In the genomic region with DNA sequence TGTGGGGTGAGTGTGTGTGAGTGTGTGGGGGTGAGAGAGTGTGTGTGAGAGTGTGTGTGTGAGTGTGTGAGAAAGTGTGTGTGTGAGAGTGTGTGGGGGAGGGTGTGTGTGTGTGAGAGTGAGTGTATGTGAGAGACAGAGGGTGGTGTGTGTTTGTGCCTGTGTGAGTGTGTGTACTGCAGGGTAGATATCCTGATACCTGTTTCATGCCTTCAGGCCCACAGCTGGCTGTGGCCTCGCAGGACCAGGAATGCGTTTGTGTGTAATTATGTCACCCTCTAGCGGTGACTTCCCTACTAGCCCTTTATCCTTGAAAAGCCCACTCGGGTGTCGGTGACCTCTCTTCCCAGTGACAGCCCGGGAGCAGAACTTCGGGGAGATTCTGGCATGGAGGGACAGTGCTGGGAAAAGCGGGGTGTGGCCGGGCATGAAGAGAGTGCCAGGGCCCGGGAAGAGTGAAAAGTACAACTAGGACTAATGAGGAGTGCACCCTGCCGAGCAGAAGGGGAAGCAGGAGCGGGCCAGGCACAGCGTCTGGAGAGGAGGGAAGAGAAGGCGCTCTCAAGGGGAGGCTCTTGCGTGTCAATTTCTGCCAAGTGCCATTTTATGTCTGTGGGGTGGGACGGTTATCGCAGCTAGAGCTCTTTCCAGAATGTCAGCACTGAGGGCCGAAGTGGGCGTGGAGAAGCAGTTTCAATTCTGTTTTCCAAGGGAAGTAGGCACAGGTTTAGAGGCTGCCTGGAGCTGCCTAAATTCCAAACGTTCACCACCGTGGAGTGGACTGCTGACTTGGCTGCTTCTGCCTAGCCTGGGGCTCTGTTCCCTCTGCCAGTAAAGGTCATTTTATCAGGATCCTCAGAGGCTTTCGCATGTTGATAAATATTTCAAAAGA, we compare ENCODE assay signal across 8 cellular contexts. TPM values are rescaled to one million over a fixed set of nuclear protein-coding genes. Genes with fewer than 3 reads are reported as not detected.
DNase-seq lines count a peak whose midpoint lies in the region; ATAC-seq and TF ChIP-seq lines count a peak whose summit lies in the region.

No MANE protein-coding gene starts in this region.

- H3K4me3 ChIP-seq in neural progenitor cell = peak overlapping the region; percentile 36

- H3K36me3 ChIP-seq in neural progenitor cell = no peaks in the 10 kb centered on the region

- peaks cover 51% of the 10 kb centered on the region for H3K4me1 Mint-ChIP-seq in neural progenitor cell

- peak overlapping the region; percentile 85 for H3K4me2 ChIP-seq in neural progenitor cell

- H4K20me1 ChIP-seq in neural progenitor cell (ENCODE audit: low read depth) = peaks cover 72% of the 10 kb centered on the region

- peaks cover 31% of the 10 kb centered on the region for H3K4me1 ChIP-seq in neural progenitor cell

- H3K36me3 Mint-ChIP-seq in activated naive CD4-positive, alpha-beta T cell treated with anti-CD3 and anti-CD28 coated beads, Interleukin-2, amount 50 U/mL, for 72 hours = peaks cover 0 to 7% of the 10 kb centered on the region in 2 donors
- no peaks in the 10 kb centered on the region for H3K36me3 Mint-ChIP-seq in neural progenitor cell

- peak; percentile 81 for TF ChIP-seq CTCF in neural progenitor cell (IDR thresholded peaks at IDR 0.05)

- H3K27me3 Mint-ChIP-seq in neural progenitor cell (ENCODE audit: insufficient read depth, low read depth) = peaks cover 11% of the 10 kb centered on the region

- H3K4me3 Mint-ChIP-seq in neural progenitor cell = peak overlapping the region; percentile 83

- peaks cover 21% of the 10 kb centered on the region for H3F3A ChIP-seq in neural progenitor cell (ENCODE audit: low read depth)

- no peak overlapping the region for H2AFZ ChIP-seq in neural progenitor cell (replicated peaks)

- H3K27ac ChIP-seq in neural progenitor cell = no peak overlapping the region

- H3K79me2 ChIP-seq in neural progenitor cell (ENCODE audit: low read depth) = peaks cover 25% of the 10 kb centered on the region

- no peaks in the 10 kb centered on the region for H3K9me3 ChIP-seq in neural progenitor cell (ENCODE audit: low read depth)

- no peaks in the 10 kb centered on the region for H3K9me3 Mint-ChIP-seq in activated naive CD4-positive, alpha-beta T cell treated with anti-CD3 and anti-CD28 coated beads, Interleukin-2, amount 50 U/mL, for 72 hours
- no peaks in the 10 kb centered on the region for H3K9me3 Mint-ChIP-seq in neural progenitor cell

- ATAC-seq in GM21390 (IDR thresholded peaks at IDR 0.05; ENCODE audit: unreplicated experiment) = peak; percentile 46
- ATAC-seq in activated naive CD4-positive, alpha-beta T cell treated with anti-CD3 and anti-CD28 coated beads, Interleukin-2, amount 50 U/mL, for 72 hours = peak; percentile 65 to 69

- H3K27ac Mint-ChIP-seq in activated naive CD4-positive, alpha-beta T cell treated with anti-CD3 and anti-CD28 coated beads, Interleukin-2, amount 50 U/mL, for 72 hours = peak overlapping the region; percentile 32 to 43
- H3K27ac Mint-ChIP-seq in neural progenitor cell = peak overlapping the region; percentile 10

- H3K9ac ChIP-seq in neural progenitor cell = no peak overlapping the region

- DNase-seq in COLO829 (ENCODE audit: low spot score) = peak; percentile 66
- DNase-seq in Kasumi-1 (lab: John Stamatoyannopoulos, UW) = peak; percentile 49 to 60
- peak; percentile 45 to 71 for DNase-seq in SHP77 (lab: John Stamatoyannopoulos, UW)
- DNase-seq in activated naive CD4-positive, alpha-beta T cell treated with anti-CD3 and anti-CD28 coated beads, Interleukin-2, amount 50 U/mL, for 72 hours (ENCODE audit: low spot score in 2 of 2) = peak; percentile 63 to 69
- DNase-seq in globus pallidus (ENCODE audit: low spot score) = peak; percentile 82
- DNase-seq in neural progenitor cell (ENCODE audit: low spot score) = peak; percentile 84
- no peak for DNase-seq in epidermal melanocyte (ENCODE audit: insufficient read length, low spot score)

- H3K27me3 ChIP-seq in neural progenitor cell = peaks cover 19% of the 10 kb centered on the region

RNA-seq across cellular contexts. Expression of gene FBXL14, which starts 11.0 kb away (rescaled TPM):
- total RNA-seq in activated naive CD4-positive, alpha-beta T cell treated with anti-CD3 and anti-CD28 coated beads, Interleukin-2, amount 50 U/mL, for 72 hours = 10 to 100 TPM; 21.7 to 25.3 TPM
- total RNA-seq in neural progenitor cell (ENCODE audit: low replicate concordance) = 27.3 and 64.6 TPM in 2 replicates

RNA-seq across cellular contexts. Expression of gene WNT5B, which starts 23.7 kb away (rescaled TPM):
- total RNA-seq in activated naive CD4-positive, alpha-beta T cell treated with anti-CD3 and anti-CD28 coated beads, Interleukin-2, amount 50 U/mL, for 72 hours = under 1 TPM in 1 of 2 donors, not detected in 1; 0.18 TPM
- total RNA-seq in neural progenitor cell (ENCODE audit: low replicate concordance) = 43.7 and 73.8 TPM in 2 replicates

Comparison
In these comparisons a context has a peak if more than half of its experiments do, and no peak if none do; other contexts are left out.
1. RNA of gene WNT5B, which starts 23.7 kb away (total RNA-seq): 43.7 to 73.8 TPM in neural progenitor cell; 0.18 TPM in activated naive CD4-positive, alpha-beta T cell treated with anti-CD3 and anti-CD28 coated beads, Interleukin-2, amount 50 U/mL, for 72 hours; every median in the first group is over 10 times any median in the second.